1 cellular context compared by ENCODE assay signal in the genomic region with DNA sequence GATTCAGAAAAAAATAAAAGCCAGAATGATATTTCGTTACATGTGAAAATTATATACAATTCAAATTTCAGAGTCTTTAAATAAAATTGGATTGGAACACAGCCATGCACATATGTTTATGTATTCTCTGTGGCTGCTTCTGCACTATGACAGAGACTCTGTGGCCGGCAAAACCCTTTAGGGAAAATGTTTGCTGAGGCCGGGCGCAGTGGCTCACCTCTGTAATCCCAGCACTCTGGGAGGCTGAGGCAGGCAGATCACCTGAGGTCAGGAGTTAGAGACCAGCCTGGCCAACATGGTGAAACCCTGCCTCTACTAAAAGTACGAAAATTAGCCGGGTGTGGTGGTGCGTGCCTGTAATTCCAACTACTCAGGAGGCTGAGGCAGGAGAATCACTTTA. TPM values are rescaled to one million over a fixed set of nuclear protein-coding genes. Genes with fewer than 3 reads are reported as not detected.
"Had no signal": no experiment of that assay in that cellular context is flagged by ENCODE, and none has a peak within 500 bp of the region (broad histone marks: within the 10 kb centered on the region; RNA-seq: fewer than 3 reads in every experiment).

No MANE protein-coding gene starts in this region.

RNA-seq across cellular contexts. Expression of a gene that starts 15.9 kb away (rescaled TPM):
- total RNA-seq: OCI-LY7 had no signal
